In the genomic region with DNA sequence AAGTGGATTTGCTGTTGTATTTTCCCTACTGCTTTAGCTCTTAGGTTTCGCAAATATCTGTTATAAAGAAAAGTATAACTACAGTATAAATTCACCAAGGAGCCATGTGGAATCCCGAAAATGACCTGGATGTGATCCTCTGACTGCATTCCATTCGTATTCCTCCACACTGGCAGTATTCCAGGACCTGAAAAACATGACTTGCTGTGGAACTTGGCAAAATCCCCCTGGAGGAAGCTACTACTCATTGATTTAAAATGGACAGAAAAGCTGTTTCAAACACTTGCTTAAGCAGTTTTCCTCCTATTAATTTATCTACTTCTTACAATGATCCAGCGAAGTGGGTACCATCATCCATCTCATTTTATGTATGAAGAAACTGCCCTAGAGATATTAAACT, we compare ENCODE assay signal across 14 cellular contexts. TPM values are rescaled to one million over a fixed set of nuclear protein-coding genes. Genes with fewer than 3 reads are reported as not detected.
DNase-seq lines count a peak whose midpoint lies in the region; ATAC-seq and TF ChIP-seq lines count a peak whose summit lies in the region.
"Had no signal": no experiment of that assay in that cellular context is flagged by ENCODE, and none has a peak within 500 bp of the region (broad histone marks: within the 10 kb centered on the region; RNA-seq: fewer than 3 reads in every experiment).

No MANE protein-coding gene starts in this region.

- H3K27ac ChIP-seq in adrenal gland: peak overlapping the region in 1 of 5 donors; percentile 31
- no peak overlapping the region for H3K27ac ChIP-seq in thoracic aorta
- no peak overlapping the region for H3K27ac ChIP-seq in stomach

- no peak overlapping the region for H3K4me3 ChIP-seq in HFF-Myc (replicated peaks; ENCODE audit: low read depth, low read length)
- no peak overlapping the region for H3K4me3 ChIP-seq in adrenal gland
- no peak overlapping the region for H3K4me3 ChIP-seq in foreskin fibroblast (ENCODE audit: low read depth in 1 of 2, low read length in 2 of 2)
- no peak overlapping the region for H3K4me3 ChIP-seq in thoracic aorta
- H3K4me3 ChIP-seq in stomach: no peak overlapping the region

- H3K27me3 ChIP-seq in adrenal gland (no peaks in the 10 kb centered on the region), thoracic aorta (replicated peaks; ENCODE audit: insufficient read depth) (no peaks in the 10 kb centered on the region), stomach (no peaks in the 10 kb centered on the region)

- H3K36me3 ChIP-seq in adrenal gland (replicated peaks in 1 of 2) (no peaks in the 10 kb centered on the region), thoracic aorta (no peaks in the 10 kb centered on the region), stomach (no peaks in the 10 kb centered on the region)

- TF ChIP-seq CTCF in HFF-Myc (IDR thresholded peaks at IDR 0.05; ENCODE audit: low read depth, low read length, missing control alignments) (peak; percentile 12), adrenal gland (IDR thresholded peaks at IDR 0.05) (peak in 3 of 6 experiments; percentile 13 to 29 (median 16)), foreskin fibroblast (IDR thresholded peaks at IDR 0.05; ENCODE audit: low read depth, low read length) (peak; percentile 14), thoracic aorta (IDR thresholded peaks at IDR 0.05) (no peak), stomach (IDR thresholded peaks at IDR 0.05) (no peak)

- 42 to 59% (median 55%) methylated on average over 4 of the region's 4 CpGs for WGBS in adrenal gland, 4 donors
- 57 to 72% (median 66%) methylated on average over 4 of the region's 4 CpGs for WGBS in stomach, 5 donors

- no peaks in the 10 kb centered on the region for H3K9me3 ChIP-seq in adrenal gland (replicated peaks in 1 of 3)
- no peaks in the 10 kb centered on the region for H3K9me3 ChIP-seq in thoracic aorta
- no peaks in the 10 kb centered on the region for H3K9me3 ChIP-seq in stomach

- DNase-seq in HFF-Myc (ENCODE audit: extremely low read depth, low read depth) (peak; percentile 52), adrenal gland (peak in 6 of 7 donors; percentile 23 to 68 (median 58)), foreskin fibroblast (peak; percentile 50 to 85), thoracic aorta (ENCODE audit: low spot score) (peak; percentile 21), stomach (no peak), epidermal melanocyte (ENCODE audit: insufficient read length, low spot score) (no peak)
- DNase-seq: activated CD4-positive, alpha-beta T cell treated with anti-CD3 and anti-CD28 coated beads, Interleukin-2, amount 50 U/mL, for 4 hours; activated naive CD4-positive, alpha-beta T cell treated with anti-CD3 and anti-CD28 coated beads, Interleukin-2, amount 10 ng/mL, durations not matched to agents 7 days and 5 days; DMS79 treated with DMSO at 0.1 percent for 48 hours; left colon; NCI-H524; nucleus accumbens; stimulated activated CD4-positive, alpha-beta T cell treated with anti-CD3 and anti-CD28 coated beads, Interleukin-4, amount 100 ng/mL, for 24 hours had no signal

- peaks cover 0 to 18% of the 10 kb centered on the region in 2 donors for H3K4me1 ChIP-seq in adrenal gland (replicated peaks in 1 of 2)
- peaks cover 3 to 35% of the 10 kb centered on the region in 2 donors for H3K4me1 ChIP-seq in thoracic aorta (ENCODE audit: control insufficient read depth in 1 of 2, low read depth in 2 of 2)
- H3K4me1 ChIP-seq in stomach: peaks cover 0 to 11% (median 5%) of the 10 kb centered on the region in 4 donors

- intact Hi-C loops in adrenal gland (cut with DNase I) (no loop called here), stomach (cut with DNase I; ENCODE audit: low total_unique reads) (no loop called here)

- TF ChIP-seq POLR2A in adrenal gland (IDR thresholded peaks at IDR 0.05) (no peak), stomach (IDR thresholded peaks at IDR 0.05) (no peak)

- ATAC-seq in thoracic aorta (ENCODE audit: insufficient number of reproducible peaks, low FRiP score, low read depth): no peak
- ATAC-seq in HG02840 (IDR thresholded peaks at IDR 0.05; ENCODE audit: low FRiP score, unreplicated experiment): no peak
- ATAC-seq: left colon had no signal

- no peak for TF ChIP-seq EP300 in stomach (IDR thresholded peaks at IDR 0.05)

RNA-seq across cellular contexts. Expression of gene ENPP5, which starts 13.3 kb away (rescaled TPM):
- 10 to 100 TPM in 5 of 8 donors, 1 to 10 TPM in 3; 4.4 to 25.7 (median 11.6) TPM for total RNA-seq in adrenal gland
- polyA plus RNA-seq in adrenal gland: 1 to 10 TPM; 2.2 to 9.7 (median 2.8) TPM
- total RNA-seq in thoracic aorta: 1 to 10 TPM; 2.7 to 9.4 TPM
- 1 to 10 TPM in 4 of 5 donors, not detected in 1; 2.2 to 6.4 (median 2.6) TPM for total RNA-seq in stomach
- polyA plus RNA-seq in stomach: 1 to 10 TPM; 1.0 to 2.3 (median 1.8) TPM

RNA-seq across cellular contexts. Expression of gene ENPP4, which starts 54.3 kb away (rescaled TPM):
- total RNA-seq in adrenal gland (10 to 100 TPM; 10.8 to 31.0 (median 15.5) TPM), thoracic aorta (10 to 100 TPM; 21.8 to 32.2 TPM), stomach (10 to 100 TPM in 3 of 5 donors, 1 to 10 TPM in 2; 2.6 to 24.6 (median 13.8) TPM)
- polyA plus RNA-seq in adrenal gland (10 to 100 TPM in 1 of 3 donors, 1 to 10 TPM in 2; 2.3 to 13.9 (median 4.4) TPM), stomach (1 to 10 TPM; 2.3 to 4.7 (median 3.8) TPM)

Comparison
In these comparisons a context has a peak if more than half of its experiments do, and no peak if none do; other contexts are left out.
1. DNase-seq: peak in HFF-Myc (single experiment), adrenal gland (6 of 7), foreskin fibroblast (2 of 2) and thoracic aorta (single experiment); none in stomach (single experiment) and epidermal melanocyte (single experiment).
2. CTCF ChIP-seq: peak in HFF-Myc (single experiment) and foreskin fibroblast (single experiment); none in thoracic aorta (single experiment) and stomach (0 of 7).